24 cellular contexts compared by ENCODE assay signal in the genomic region with DNA sequence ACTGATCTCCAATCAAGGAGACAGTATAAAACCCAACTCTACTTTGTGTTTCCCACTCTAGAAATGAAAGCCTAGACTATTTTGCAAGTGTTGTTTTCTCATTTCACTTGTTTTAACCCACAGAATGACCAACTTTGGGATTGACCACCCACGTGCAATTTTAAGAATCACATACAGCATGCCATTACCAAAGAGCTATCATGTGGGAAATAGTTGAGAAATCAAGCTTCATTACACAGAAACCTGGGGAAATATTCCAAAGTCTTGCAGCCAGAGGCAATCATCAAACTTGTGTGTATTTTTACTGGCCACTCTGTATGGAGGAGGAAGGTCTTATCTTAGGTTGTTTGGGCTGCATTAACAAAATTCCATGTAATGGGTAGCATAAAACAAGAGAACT.
"Had no signal": no experiment of that assay in that cellular context is flagged by ENCODE, and none has a peak within 500 bp of the region (broad histone marks: within the 10 kb centered on the region; RNA-seq: fewer than 3 reads in every experiment).

No MANE protein-coding gene starts in this region.

- H3K27me3 ChIP-seq: gastrocnemius medialis, left lung, neural progenitor cell, tibial nerve, upper lobe of right lung, uterus had no signal

- H3K4me1 ChIP-seq: gastrocnemius medialis, left lung, neural progenitor cell, prostate gland, tibial nerve, upper lobe of right lung, uterus had no signal

- H3K27ac ChIP-seq: gastrocnemius medialis, left lung, neural progenitor cell, prostate gland, thoracic aorta, tibial nerve, upper lobe of right lung, uterus had no signal

- ATAC-seq: effector memory CD8-positive, alpha-beta T cell; gastrocnemius medialis; left lung; naive thymus-derived CD4-positive, alpha-beta T cell; right cardiac atrium; stimulated activated naive CD8-positive, alpha-beta T cell treated with anti-CD3 and anti-CD28 coated beads, Interleukin-15, amount 100 ng/mL, for 72 hours; upper lobe of right lung had no signal

- H3K36me3 ChIP-seq: gastrocnemius medialis, left lung, neural progenitor cell, prostate gland, thoracic aorta, tibial nerve, upper lobe of right lung, uterus had no signal

- H3K9me3 ChIP-seq: gastrocnemius medialis, left lung, prostate gland, thoracic aorta, tibial nerve, upper lobe of right lung, uterus had no signal

- H3K4me3 ChIP-seq: gastrocnemius medialis, left lung, neural progenitor cell, prostate gland, thoracic aorta, tibial nerve, upper lobe of right lung, uterus had no signal

- DNase-seq: caudate nucleus; cerebellar nuclear complex; cortex of kidney; effector memory CD8-positive, alpha-beta T cell; foreskin fibroblast; gastrocnemius medialis; head of caudate nucleus; kidney; left lung; mesenchymal stem cell; midbrain; naive thymus-derived CD4-positive, alpha-beta T cell; right cardiac atrium; small intestine; stimulated activated CD4-positive, alpha-beta T cell treated with anti-CD3 and anti-CD28 coated beads, Interleukin-15, amount 100 ng/mL, for 24 hours; stimulated activated CD4-positive, alpha-beta T cell treated with anti-CD3 and anti-CD28 coated beads, Interleukin-2, amount 100 ng/mL, for 48 hours; stimulated activated naive CD4-positive, alpha-beta T cell; stimulated activated naive CD8-positive, alpha-beta T cell treated with anti-CD3 and anti-CD28 coated beads, Interleukin-15, amount 100 ng/mL, for 72 hours; upper lobe of right lung; uterus had no signal

- H3K9ac ChIP-seq: neural progenitor cell had no signal
